In genomic region chr14:34426313-34427295, GRCh38 we compare ENCODE assay signal across 17 cellular contexts.
"Had no signal": no experiment of that assay in that cellular context is flagged by ENCODE, and none has a peak within 500 bp of the region (broad histone marks: within the 10 kb centered on the region; RNA-seq: fewer than 3 reads in every experiment).

No MANE protein-coding gene starts in this region.

- H3K4me3 Mint-ChIP-seq: activated B cell treated with CpG ODN at 0.5 μM for 24 hours; activated CD4-positive, alpha-beta memory T cell treated with anti-CD3 and anti-CD28 coated beads, Interleukin-2, amount 10 ng/mL, durations not matched to agents 7 days and 5 days; activated CD4-positive, alpha-beta T cell treated with anti-CD3 and anti-CD28 coated beads, Interleukin-2, amount 10 ng/mL, durations not matched to agents 24 days and 14 days; memory B cell; T-helper 1 cell treated with Interleukin-12 subunit alpha and Interleukin-12 subunit beta and Interleukin-4 antibody, amounts not matched to agents 30 μg/mL and 1 μg/mL, for 36 hours had no signal

- H3K27ac Mint-ChIP-seq: activated B cell treated with CpG ODN at 0.5 μM for 24 hours; activated CD4-positive, alpha-beta memory T cell treated with anti-CD3 and anti-CD28 coated beads, Interleukin-2, amount 10 ng/mL, durations not matched to agents 7 days and 5 days; activated CD4-positive, alpha-beta T cell treated with anti-CD3 and anti-CD28 coated beads, Interleukin-2, amount 10 ng/mL, durations not matched to agents 24 days and 14 days; activated naive CD4-positive, alpha-beta T cell treated with anti-CD3 and anti-CD28 coated beads, Interleukin-2, amount 50 U/mL, for 72 hours; memory B cell; naive B cell; T-helper 1 cell treated with Interleukin-12 subunit alpha and Interleukin-12 subunit beta and Interleukin-4 antibody, amounts not matched to agents 30 μg/mL and 1 μg/mL, for 36 hours had no signal

- H3K4me1 ChIP-seq: foreskin keratinocyte, sigmoid colon had no signal

- H3K4me3 ChIP-seq: sigmoid colon had no signal

- ATAC-seq: activated naive CD4-positive, alpha-beta T cell treated with anti-CD3 and anti-CD28 coated beads, Interleukin-2, amount 50 U/mL, for 72 hours; foreskin keratinocyte had no signal

- H3K9me3 Mint-ChIP-seq: activated CD4-positive, alpha-beta memory T cell treated with anti-CD3 and anti-CD28 coated beads, Interleukin-2, amount 10 ng/mL, durations not matched to agents 7 days and 5 days; activated CD4-positive, alpha-beta T cell treated with anti-CD3 and anti-CD28 coated beads, Interleukin-2, amount 10 ng/mL, durations not matched to agents 24 days and 14 days; T-helper 1 cell treated with Interleukin-12 subunit alpha and Interleukin-12 subunit beta and Interleukin-4 antibody, amounts not matched to agents 30 μg/mL and 1 μg/mL, for 36 hours had no signal

- H3K4me1 Mint-ChIP-seq: activated B cell treated with CpG ODN at 0.5 μM for 24 hours; activated CD4-positive, alpha-beta memory T cell treated with anti-CD3 and anti-CD28 coated beads, Interleukin-2, amount 10 ng/mL, durations not matched to agents 7 days and 5 days; activated CD4-positive, alpha-beta T cell treated with anti-CD3 and anti-CD28 coated beads, Interleukin-2, amount 10 ng/mL, durations not matched to agents 24 days and 14 days; memory B cell; naive B cell had no signal

- H3K36me3 Mint-ChIP-seq: naive B cell had no signal

- H3K36me3 ChIP-seq: sigmoid colon had no signal

- DNase-seq: activated B cell treated with CpG ODN at 0.5 μM for 24 hours; activated CD4-positive, alpha-beta memory T cell treated with anti-CD3 and anti-CD28 coated beads, Interleukin-2, amount 10 ng/mL, durations not matched to agents 7 days and 5 days; activated CD4-positive, alpha-beta T cell treated with anti-CD3 and anti-CD28 coated beads, Interleukin-2, amount 10 ng/mL, durations not matched to agents 24 days and 14 days; activated effector memory CD4-positive, alpha-beta T cell treated with anti-CD3 and anti-CD28 coated beads, Interleukin-2, amount 50 U/mL, for 16 hours; activated T-cell treated with anti-CD3 and anti-CD28 coated beads for 4 hours; cortex of kidney; foreskin keratinocyte; naive B cell; nucleus accumbens; sigmoid colon; stimulated activated CD4-positive, alpha-beta T cell treated with anti-CD3 and anti-CD28 coated beads, Interleukin-2, amount 100 ng/mL, for 48 hours; stimulated activated CD8-positive, alpha-beta memory T cell treated with anti-CD3 and anti-CD28 coated beads, Interleukin-4, amount 100 ng/mL, for 48 hours; stimulated activated naive CD4-positive, alpha-beta T cell; T1000 had no signal

- H3K27ac ChIP-seq: foreskin keratinocyte, sigmoid colon had no signal

- H3K27me3 Mint-ChIP-seq: activated B cell treated with CpG ODN at 0.5 μM for 24 hours; activated CD4-positive, alpha-beta memory T cell treated with anti-CD3 and anti-CD28 coated beads, Interleukin-2, amount 10 ng/mL, durations not matched to agents 7 days and 5 days; activated CD4-positive, alpha-beta T cell treated with anti-CD3 and anti-CD28 coated beads, Interleukin-2, amount 10 ng/mL, durations not matched to agents 24 days and 14 days had no signal

- H3K9me3 ChIP-seq: sigmoid colon had no signal

- H3K27me3 ChIP-seq: foreskin keratinocyte, sigmoid colon had no signal
